16 cellular contexts compared by ENCODE assay signal in the genomic region with DNA sequence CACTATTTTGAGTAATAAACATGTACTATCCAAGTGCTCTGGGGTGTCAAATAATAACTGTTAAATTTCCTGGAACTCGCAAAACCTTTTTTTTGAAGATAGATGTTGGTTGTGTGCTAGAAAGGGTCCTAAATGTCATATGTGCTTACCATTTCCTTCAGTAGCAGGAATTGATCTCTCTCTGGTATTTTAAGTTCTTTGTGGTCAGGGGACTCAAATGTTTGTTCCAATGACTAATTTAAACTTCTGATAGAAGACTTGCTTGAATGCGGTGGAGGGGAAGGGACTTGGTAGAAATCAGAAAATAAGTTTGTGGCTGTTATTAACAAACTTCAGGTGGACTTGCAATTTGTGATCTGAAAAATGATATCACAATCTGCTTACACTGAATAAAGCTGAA. TPM values are rescaled to one million over a fixed set of nuclear protein-coding genes. Genes with fewer than 3 reads are reported as not detected.
DNase-seq lines count a peak whose midpoint lies in the region; ATAC-seq and TF ChIP-seq lines count a peak whose summit lies in the region.
"Had no signal": no experiment of that assay in that cellular context is flagged by ENCODE, and none has a peak within 500 bp of the region (broad histone marks: within the 10 kb centered on the region; RNA-seq: fewer than 3 reads in every experiment).

No MANE protein-coding gene starts in this region.

- no peaks in the 10 kb centered on the region for H3K9me3 ChIP-seq in MM.1S (replicated peaks; ENCODE audit: insufficient read depth, low read length)
- no peaks in the 10 kb centered on the region for H3K9me3 ChIP-seq in gastroesophageal sphincter

- no peak for TF ChIP-seq EP300 in gastroesophageal sphincter (IDR thresholded peaks at IDR 0.05)

- H3K4me2 ChIP-seq in MM.1S (ENCODE audit: low read depth, low read length), result peak overlapping the region; percentile 56

- ATAC-seq in activated naive CD8-positive, alpha-beta T cell treated with anti-CD3 and anti-CD28 coated beads, Interleukin-2, amount 50 U/mL, for 24 hours, result peak; percentile 71
- ATAC-seq in stimulated activated memory B cell treated with anti-CD40 and anti-IgM and Interleukin-4, amounts not matched to agents 10 μg/mL and 1 μg/mL and 100 μg/mL, for 72 hours, result peak; percentile 67
- ATAC-seq in HG03520 (IDR thresholded peaks at IDR 0.05; ENCODE audit: unreplicated experiment), result no peak
- no peak for ATAC-seq in gastroesophageal sphincter
- ATAC-seq: activated CD4-positive, CD25-positive, alpha-beta regulatory T cell treated with anti-CD3 and anti-CD28 coated beads, Interleukin-2, amount 50 U/mL, for 24 hours had no signal

- CTCF ChIA-PET in activated naive CD4-positive, alpha-beta T cell treated with anti-CD3 and anti-CD28 coated beads for 36 hours (lab: Charles Lee), result no interaction called here

- no peak for DNase-seq in activated naive CD4-positive, alpha-beta T cell treated with anti-CD3 and anti-CD28 coated beads for 36 hours
- no peak for DNase-seq in activated naive CD4-positive, alpha-beta T cell treated with Interleukin-2 at 50 U/mL for 16 hours
- peak; percentile 7 for DNase-seq in MM.1S
- DNase-seq in activated naive CD8-positive, alpha-beta T cell treated with anti-CD3 and anti-CD28 coated beads, Interleukin-2, amount 50 U/mL, for 24 hours, result no peak
- no peak for DNase-seq in effector CD8-positive, alpha-beta T cell (lab: John Stamatoyannopoulos, UW)
- DNase-seq: ACHN; activated T-cell treated with anti-CD3 and anti-CD28 coated beads for 4 hours; amygdala; NCI-H1417 treated with DMSO at 0.1 percent for 48 hours; NCI-H2227 treated with DMSO at 0.1 percent for 48 hours; NK-92 treated with Interleukin-12 subunit alpha and Interleukin-12 subunit beta, amount 100 ng/mL, for 24 hours had no signal

- no peaks in the 10 kb centered on the region for H4K20me1 ChIP-seq in MM.1S (ENCODE audit: insufficient read depth, low read length)

- no peak for TF ChIP-seq CTCF in MM.1S (IDR thresholded peaks at IDR 0.05; ENCODE audit: low read length)
- TF ChIP-seq CTCF in gastroesophageal sphincter (IDR thresholded peaks at IDR 0.05), result no peak

- H3K27ac ChIP-seq in MM.1S (ENCODE audit: low read length) (peak overlapping the region; percentile 69), gastroesophageal sphincter (no peak overlapping the region)
- H3K27ac ChIP-seq: HL-60 had no signal

- H3K4me3 ChIP-seq in MM.1S (ENCODE audit: low read length), result peak overlapping the region; percentile 0; the same call in 1 of the 2 replicates
- H3K4me3 ChIP-seq in gastroesophageal sphincter, result no peak overlapping the region

- H3K36me3 ChIP-seq in MM.1S (replicated peaks; ENCODE audit: insufficient read depth, low read length), result no peaks in the 10 kb centered on the region
- H3K36me3 ChIP-seq in gastroesophageal sphincter, result peaks cover 0 to 11% of the 10 kb centered on the region in 2 donors

- no peak overlapping the region for H3K4me3 Mint-ChIP-seq in activated naive CD4-positive, alpha-beta T cell treated with anti-CD3 and anti-CD28 coated beads for 36 hours
- H3K4me3 Mint-ChIP-seq in activated naive CD8-positive, alpha-beta T cell treated with anti-CD3 and anti-CD28 coated beads, Interleukin-2, amount 50 U/mL, for 24 hours, result peak overlapping the region; percentile 50
- H3K4me3 Mint-ChIP-seq in stimulated activated memory B cell treated with anti-CD40 and anti-IgM and Interleukin-4, amounts not matched to agents 10 μg/mL and 1 μg/mL and 100 μg/mL, for 72 hours, result peak overlapping the region; percentile 42

- no peaks in the 10 kb centered on the region for H3K27me3 Mint-ChIP-seq in activated naive CD4-positive, alpha-beta T cell treated with anti-CD3 and anti-CD28 coated beads for 36 hours (ENCODE audit: low read depth)
- no peaks in the 10 kb centered on the region for H3K27me3 Mint-ChIP-seq in activated naive CD8-positive, alpha-beta T cell treated with anti-CD3 and anti-CD28 coated beads, Interleukin-2, amount 50 U/mL, for 24 hours
- no peaks in the 10 kb centered on the region for H3K27me3 Mint-ChIP-seq in stimulated activated memory B cell treated with anti-CD40 and anti-IgM and Interleukin-4, amounts not matched to agents 10 μg/mL and 1 μg/mL and 100 μg/mL, for 72 hours

- peaks cover 10% of the 10 kb centered on the region for H3K36me3 Mint-ChIP-seq in activated naive CD4-positive, alpha-beta T cell treated with anti-CD3 and anti-CD28 coated beads for 36 hours (ENCODE audit: low read depth)
- peaks cover 25% of the 10 kb centered on the region for H3K36me3 Mint-ChIP-seq in activated naive CD8-positive, alpha-beta T cell treated with anti-CD3 and anti-CD28 coated beads, Interleukin-2, amount 50 U/mL, for 24 hours (ENCODE audit: low read depth)
- peaks cover 27% of the 10 kb centered on the region for H3K36me3 Mint-ChIP-seq in stimulated activated memory B cell treated with anti-CD40 and anti-IgM and Interleukin-4, amounts not matched to agents 10 μg/mL and 1 μg/mL and 100 μg/mL, for 72 hours

- no peak overlapping the region for H2AFZ ChIP-seq in MM.1S (ENCODE audit: low read length)

- no peaks in the 10 kb centered on the region for H3K9me3 Mint-ChIP-seq in activated naive CD4-positive, alpha-beta T cell treated with anti-CD3 and anti-CD28 coated beads for 36 hours
- no peaks in the 10 kb centered on the region for H3K9me3 Mint-ChIP-seq in activated naive CD8-positive, alpha-beta T cell treated with anti-CD3 and anti-CD28 coated beads, Interleukin-2, amount 50 U/mL, for 24 hours
- no peaks in the 10 kb centered on the region for H3K9me3 Mint-ChIP-seq in stimulated activated memory B cell treated with anti-CD40 and anti-IgM and Interleukin-4, amounts not matched to agents 10 μg/mL and 1 μg/mL and 100 μg/mL, for 72 hours

- no peak for TF ChIP-seq POLR2A in gastroesophageal sphincter (IDR thresholded peaks at IDR 0.05)

- intact Hi-C loops in activated naive CD4-positive, alpha-beta T cell treated with anti-CD3 and anti-CD28 coated beads for 36 hours (cut with micrococcal nuclease), result no loop called here

- H3K27me3 ChIP-seq in MM.1S (replicated peaks; ENCODE audit: insufficient read depth, low read length) (no peaks in the 10 kb centered on the region), gastroesophageal sphincter (no peaks in the 10 kb centered on the region)

- WGBS in gastroesophageal sphincter (ENCODE audit: low coverage in 1 of 2), 2 donors, result 74 to 100% methylated on average over 2 of the region's 2 CpGs

- peaks cover 15% of the 10 kb centered on the region for H3F3A ChIP-seq in MM.1S (ENCODE audit: insufficient read depth, low read length)

- H3K27ac Mint-ChIP-seq in activated naive CD4-positive, alpha-beta T cell treated with anti-CD3 and anti-CD28 coated beads for 36 hours, result peak overlapping the region; percentile 58
- H3K27ac Mint-ChIP-seq in activated naive CD8-positive, alpha-beta T cell treated with anti-CD3 and anti-CD28 coated beads, Interleukin-2, amount 50 U/mL, for 24 hours, result peak overlapping the region; percentile 88
- peak overlapping the region; percentile 94 for H3K27ac Mint-ChIP-seq in stimulated activated memory B cell treated with anti-CD40 and anti-IgM and Interleukin-4, amounts not matched to agents 10 μg/mL and 1 μg/mL and 100 μg/mL, for 72 hours

- H3K9ac ChIP-seq in MM.1S (ENCODE audit: low read length), result peak overlapping the region; percentile 17; the same call in 1 of the 2 replicates

- no peaks in the 10 kb centered on the region for H3K9me2 ChIP-seq in MM.1S (replicated peaks; ENCODE audit: insufficient read depth, low read length)

- H3K4me1 ChIP-seq in MM.1S (ENCODE audit: low read length) (peaks cover 38% of the 10 kb centered on the region), gastroesophageal sphincter (peaks cover 0 to 16% (median 4%) of the 10 kb centered on the region in 3 donors)

- peaks cover 61% of the 10 kb centered on the region for H3K79me2 ChIP-seq in MM.1S (ENCODE audit: low read length)

- H3K4me1 Mint-ChIP-seq in activated naive CD4-positive, alpha-beta T cell treated with anti-CD3 and anti-CD28 coated beads for 36 hours (ENCODE audit: low read depth), result peaks cover 32% of the 10 kb centered on the region
- H3K4me1 Mint-ChIP-seq in activated naive CD8-positive, alpha-beta T cell treated with anti-CD3 and anti-CD28 coated beads, Interleukin-2, amount 50 U/mL, for 24 hours, result peaks cover 47% of the 10 kb centered on the region
- peaks cover 48% of the 10 kb centered on the region for H3K4me1 Mint-ChIP-seq in stimulated activated memory B cell treated with anti-CD40 and anti-IgM and Interleukin-4, amounts not matched to agents 10 μg/mL and 1 μg/mL and 100 μg/mL, for 72 hours

RNA-seq across cellular contexts. Expression of gene ARIH2, which starts 26.8 kb away (rescaled TPM):
- total RNA-seq in activated naive CD4-positive, alpha-beta T cell treated with anti-CD3 and anti-CD28 coated beads for 36 hours, result 10 to 100 TPM; 96.1 to 99.1 TPM
- total RNA-seq in gastroesophageal sphincter, result 100 to 1,000 TPM in 3 of 4 donors, 10 to 100 TPM in 1; 92.2 to 143 (median 123) TPM

RNA-seq across cellular contexts. Expression of gene P4HTM, which starts 44.6 kb away (rescaled TPM):
- 10 to 100 TPM; 20.2 to 21.7 TPM for total RNA-seq in activated naive CD4-positive, alpha-beta T cell treated with anti-CD3 and anti-CD28 coated beads for 36 hours
- 10 to 100 TPM; 29.1 to 38.9 (median 35.2) TPM for total RNA-seq in gastroesophageal sphincter

RNA-seq across cellular contexts. Expression of gene SLC25A20, which starts 46.8 kb away (rescaled TPM):
- 10 to 100 TPM; 12.9 to 16.2 TPM for total RNA-seq in activated naive CD4-positive, alpha-beta T cell treated with anti-CD3 and anti-CD28 coated beads for 36 hours
- total RNA-seq in gastroesophageal sphincter, result 10 to 100 TPM; 19.0 to 47.0 (median 23.9) TPM

Comparison
In these comparisons a context has a peak if more than half of its experiments do, and no peak if none do; other contexts are left out.
1. ATAC-seq: peak in activated naive CD8-positive, alpha-beta T cell treated with anti-CD3 and anti-CD28 coated beads, Interleukin-2, amount 50 U/mL, for 24 hours (single experiment) and stimulated activated memory B cell treated with anti-CD40 and anti-IgM and Interleukin-4, amounts not matched to agents 10 μg/mL and 1 μg/mL and 100 μg/mL, for 72 hours (single experiment); none in HG03520 (single experiment) and gastroesophageal sphincter (single experiment).
2. Peak in every context shown above with its lines, with median percentiles within 50 percentile points of each other: H3K27ac Mint-ChIP-seq.